In the genomic region with DNA sequence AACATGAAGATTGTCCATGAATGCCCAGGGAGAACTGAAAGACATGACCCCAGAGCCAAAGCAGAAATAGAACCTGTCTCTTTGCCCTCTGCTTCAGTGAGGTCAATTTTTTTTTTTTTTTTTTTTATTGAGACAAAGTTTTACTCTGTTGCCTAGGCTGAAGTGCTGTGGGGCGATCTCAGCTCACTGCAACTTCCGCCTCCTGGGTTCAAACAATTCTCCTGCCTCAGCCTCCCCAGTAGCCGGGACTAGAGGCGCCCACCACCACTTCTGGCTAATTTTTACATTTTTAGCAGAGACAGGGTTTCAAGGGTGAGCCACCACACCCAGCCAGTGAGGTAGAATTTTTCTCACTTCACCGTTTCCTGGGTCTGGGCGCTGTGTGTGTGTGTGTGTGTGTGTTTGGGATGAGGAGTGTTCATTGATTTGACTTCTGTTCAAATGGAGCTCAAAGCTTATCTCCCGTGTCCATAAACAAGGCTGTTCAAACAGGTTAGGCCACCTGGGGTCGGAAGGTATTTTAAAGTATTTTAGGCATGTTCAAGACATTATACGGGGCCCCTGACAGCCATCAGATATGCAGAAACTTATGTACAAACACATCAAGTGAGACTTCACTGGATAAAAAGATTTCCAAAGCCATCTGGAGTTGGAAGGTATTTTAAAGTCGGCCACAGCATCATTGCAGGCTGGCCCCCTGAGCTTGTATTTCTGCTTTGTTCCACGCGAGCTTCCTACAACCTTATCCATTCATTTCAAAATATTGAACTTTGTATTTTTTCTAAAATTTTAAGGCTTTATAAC, we compare ENCODE assay signal across 1 cellular context.
TF ChIP-seq lines count a peak whose summit lies in the region.

No MANE protein-coding gene starts in this region.

TF ChIP-seq in HepG2, 621 proteins besides CTCF, POLR2A, EP300 and RAD21 (continued from another document and continues in another):
- TF ChIP-seq, protein P1, sequence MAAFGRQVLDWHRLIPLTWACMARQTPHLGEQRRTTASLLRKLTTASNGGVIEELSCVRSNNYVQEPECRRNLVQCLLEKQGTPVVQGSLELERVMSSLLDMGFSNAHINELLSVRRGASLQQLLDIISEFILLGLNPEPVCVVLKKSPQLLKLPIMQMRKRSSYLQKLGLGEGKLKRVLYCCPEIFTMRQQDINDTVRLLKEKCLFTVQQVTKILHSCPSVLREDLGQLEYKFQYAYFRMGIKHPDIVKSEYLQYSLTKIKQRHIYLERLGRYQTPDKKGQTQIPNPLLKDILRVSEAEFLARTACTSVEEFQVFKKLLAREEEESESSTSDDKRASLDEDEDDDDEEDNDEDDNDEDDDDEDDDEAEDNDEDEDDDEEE (CRISPR knock-in tag; IDR thresholded peaks at IDR 0.05), result no peak
- TF ChIP-seq ZEB1 (IDR thresholded peaks at IDR 0.05; ENCODE audit: insufficient replicate concordance, low read depth) (peak; percentile 89), SAP130 (CRISPR knock-in tag; IDR thresholded peaks at IDR 0.05; ENCODE audit: low read depth) (peak; percentile 70), ERF (CRISPR knock-in tag; IDR thresholded peaks at IDR 0.05) (peak; percentile 48; the same call in 1 of the 2 replicates), MEF2D (CRISPR knock-in tag; IDR thresholded peaks at IDR 0.05) (peak; percentile 63; the same call in 1 of the 2 replicates), ARID3A (IDR thresholded peaks at IDR 0.05; ENCODE audit: low read depth, low read length) (peak; percentile 42; the same call in 1 of the 2 replicates), ZNF510 (CRISPR knock-in tag; IDR thresholded peaks at IDR 0.05; ENCODE audit: low read depth) (no peak), ZNF264 (CRISPR knock-in tag; IDR thresholded peaks at IDR 0.05) (0 out of 2 replicates have a peak, but pooled peaks have one; percentile 27), LCORL (IDR thresholded peaks at IDR 0.05) (0 out of 2 replicates have a peak, but pooled peaks have one; percentile 39), LCORL (CRISPR knock-in tag; IDR thresholded peaks at IDR 0.05) (peak; percentile 95), NCOA5 (CRISPR knock-in tag; IDR thresholded peaks at IDR 0.05) (no peak), FOXA3 (CRISPR knock-in tag; IDR thresholded peaks at IDR 0.05) (peak; percentile 78), HMGXB3 (CRISPR knock-in tag; IDR thresholded peaks at IDR 0.05; ENCODE audit: borderline replicate concordance) (0 out of 2 replicates have a peak, but pooled peaks have one; percentile 3), ZMYM4 (CRISPR knock-in tag; IDR thresholded peaks at IDR 0.05) (peak; percentile 67), HNF4A (CRISPR knock-in tag; IDR thresholded peaks at IDR 0.05) (peak; percentile 66), ZC3H4 (CRISPR knock-in tag; IDR thresholded peaks at IDR 0.05; ENCODE audit: borderline replicate concordance) (no peak), MIXL1 (CRISPR knock-in tag; IDR thresholded peaks at IDR 0.05) (peak; percentile 79), ETV5 (CRISPR knock-in tag; IDR thresholded peaks at IDR 0.05; ENCODE audit: borderline replicate concordance) (peak; percentile 44; the same call in 1 of the 2 replicates), MXD3 (CRISPR knock-in tag; IDR thresholded peaks at IDR 0.05) (no peak), ZSCAN30 (CRISPR knock-in tag; IDR thresholded peaks at IDR 0.05) (no peak), RERE (CRISPR knock-in tag; IDR thresholded peaks at IDR 0.05; ENCODE audit: low read depth) (peak; percentile 67), TBP (CRISPR knock-in tag; IDR thresholded peaks at IDR 0.05) (no peak), NR3C1 (CRISPR knock-in tag; IDR thresholded peaks at IDR 0.05) (no peak), NCOA1 (CRISPR knock-in tag; IDR thresholded peaks at IDR 0.05) (no peak), BCL6 (CRISPR knock-in tag; IDR thresholded peaks at IDR 0.05) (peak; percentile 66; the same call in 1 of the 2 replicates), POGZ (CRISPR knock-in tag; IDR thresholded peaks at IDR 0.05) (peak; percentile 76; the same call in 1 of the 2 replicates), MIER3 (CRISPR knock-in tag; IDR thresholded peaks at IDR 0.05; ENCODE audit: borderline replicate concordance) (peak; percentile 63; the same call in 1 of the 2 replicates), ZBTB38 (CRISPR knock-in tag; IDR thresholded peaks at IDR 0.05) (no peak)
- TF ChIP-seq, protein P2, sequence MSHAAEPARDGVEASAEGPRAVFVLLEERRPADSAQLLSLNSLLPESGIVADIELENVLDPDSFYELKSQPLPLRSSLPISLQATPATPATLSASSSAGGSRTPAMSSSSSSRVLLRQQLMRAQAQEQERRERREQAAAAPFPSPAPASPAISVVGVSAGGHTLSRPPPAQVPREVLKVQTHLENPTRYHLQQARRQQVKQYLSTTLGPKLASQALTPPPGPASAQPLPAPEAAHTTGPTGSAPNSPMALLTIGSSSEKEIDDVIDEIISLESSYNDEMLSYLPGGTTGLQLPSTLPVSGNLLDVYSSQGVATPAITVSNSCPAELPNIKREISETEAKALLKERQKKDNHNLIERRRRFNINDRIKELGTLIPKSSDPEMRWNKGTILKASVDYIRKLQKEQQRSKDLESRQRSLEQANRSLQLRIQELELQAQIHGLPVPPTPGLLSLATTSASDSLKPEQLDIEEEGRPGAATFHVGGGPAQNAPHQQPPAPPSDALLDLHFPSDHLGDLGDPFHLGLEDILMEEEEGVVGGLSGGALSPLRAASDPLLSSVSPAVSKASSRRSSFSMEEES (CRISPR knock-in tag; IDR thresholded peaks at IDR 0.05), result peak; percentile 52; the same call in 1 of the 2 replicates
- TF ChIP-seq, protein P3, sequence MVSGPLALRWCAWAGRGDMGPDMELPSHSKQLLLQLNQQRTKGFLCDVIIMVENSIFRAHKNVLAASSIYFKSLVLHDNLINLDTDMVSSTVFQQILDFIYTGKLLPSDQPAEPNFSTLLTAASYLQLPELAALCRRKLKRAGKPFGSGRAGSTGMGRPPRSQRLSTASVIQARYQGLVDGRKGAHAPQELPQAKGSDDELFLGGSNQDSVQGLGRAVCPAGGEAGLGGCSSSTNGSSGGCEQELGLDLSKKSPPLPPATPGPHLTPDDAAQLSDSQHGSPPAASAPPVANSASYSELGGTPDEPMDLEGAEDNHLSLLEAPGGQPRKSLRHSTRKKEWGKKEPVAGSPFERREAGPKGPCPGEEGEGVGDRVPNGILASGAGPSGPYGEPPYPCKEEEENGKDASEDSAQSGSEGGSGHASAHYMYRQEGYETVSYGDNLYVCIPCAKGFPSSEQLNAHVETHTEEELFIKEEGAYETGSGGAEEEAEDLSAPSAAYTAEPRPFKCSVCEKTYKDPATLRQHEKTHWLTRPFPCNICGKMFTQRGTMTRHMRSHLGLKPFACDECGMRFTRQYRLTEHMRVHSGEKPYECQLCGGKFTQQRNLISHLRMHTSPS (CRISPR knock-in tag; IDR thresholded peaks at IDR 0.05; ENCODE audit: low read depth), result no peak
